ENCODE assay signal across 17 cellular contexts in the genomic region with DNA sequence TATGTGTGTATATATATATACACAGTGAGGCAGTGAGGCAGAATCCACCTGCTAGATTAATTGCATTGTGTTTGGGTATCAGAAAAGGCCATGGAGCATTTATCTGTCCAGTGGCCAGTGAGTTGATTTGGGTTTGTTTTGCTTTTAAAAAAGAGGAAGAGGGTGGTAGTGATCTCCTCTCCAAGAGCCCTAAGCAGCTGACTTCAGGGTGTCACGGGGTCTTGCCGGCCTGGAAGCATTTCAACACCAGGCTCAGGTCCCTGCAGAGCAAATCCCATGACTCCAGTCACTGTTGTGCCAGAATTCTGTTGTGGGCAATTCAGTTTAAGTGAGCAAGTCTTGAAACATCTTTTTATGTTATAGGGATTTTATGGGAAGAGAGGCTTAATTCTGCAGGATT. TPM values are rescaled to one million over a fixed set of nuclear protein-coding genes. Genes with fewer than 3 reads are reported as not detected.
DNase-seq lines count a peak whose midpoint lies in the region; ATAC-seq, FAIRE-seq and TF ChIP-seq lines count a peak whose summit lies in the region.
"Had no signal": no experiment of that assay in that cellular context is flagged by ENCODE, and none has a peak within 500 bp of the region (broad histone marks: within the 10 kb centered on the region; RNA-seq: fewer than 3 reads in every experiment).

No MANE protein-coding gene starts in this region.

- no peak for TF ChIP-seq CTCF in right atrium auricular region (IDR thresholded peaks at IDR 0.05)
- TF ChIP-seq CTCF in choroid plexus epithelial cell (conservative IDR thresholded peaks at IDR 0.05; ENCODE audit: low read depth, low read length), result no peak
- no peak for TF ChIP-seq CTCF in transverse colon (IDR thresholded peaks at IDR 0.05)
- TF ChIP-seq CTCF in esophagus squamous epithelium (IDR thresholded peaks at IDR 0.05), result no peak

- H3K27ac ChIP-seq in right atrium auricular region, result no peak overlapping the region
- H3K27ac ChIP-seq in transverse colon, result no peak overlapping the region
- H3K27ac ChIP-seq in esophagus squamous epithelium, result no peak overlapping the region
- H3K27ac ChIP-seq: C4-2B, KMS-11 had no signal

- intact Hi-C loops in Right ventricle myocardium inferior (cut with DNase I), result no loop called here
- intact Hi-C loops in transverse colon (cut with DNase I; ENCODE audit: low total_unique reads), result loop anchor here (2.0 kb wide), 1 partner anchor 19 kb away; no protein-coding TSS in a partner anchor
- intact Hi-C loops in esophagus squamous epithelium (cut with DNase I), result no loop called here

- DNase-seq in Right ventricle myocardium inferior (ENCODE audit: missing footprints) (no peak), right atrium auricular region (ENCODE audit: low spot score) (no peak), choroid plexus epithelial cell (ENCODE audit: low read depth) (peak; percentile 35), midbrain (lab: John Stamatoyannopoulos, UW) (peak; percentile 45), transverse colon (peak; percentile 26), esophagus squamous epithelium (lab: John Stamatoyannopoulos, UW) (no peak), T1000 (lab: John Stamatoyannopoulos, UW) (no peak), HTR-8/SVneo (ENCODE audit: insufficient read length, low spot score) (no peak)
- DNase-seq: DMS79 treated with DMSO at 0.1 percent for 48 hours; NCI-H1436 treated with DMSO at 0.1 percent for 48 hours; NCI-H446; stimulated activated CD4-positive, alpha-beta T cell treated with anti-CD3 and anti-CD28 coated beads, Interleukin-2, amount 100 ng/mL, for 48 hours; stimulated activated CD8-positive, alpha-beta memory T cell treated with anti-CD3 and anti-CD28 coated beads, Interleukin-4, amount 100 ng/mL, for 48 hours; SW 1271 had no signal

- no peaks in the 10 kb centered on the region for H3K27me3 ChIP-seq in right atrium auricular region
- no peaks in the 10 kb centered on the region for H3K27me3 ChIP-seq in transverse colon
- no peaks in the 10 kb centered on the region for H3K27me3 ChIP-seq in esophagus squamous epithelium

- in situ Hi-C loops in transverse colon (cut with MboI; ENCODE audit: low pct_ligation_motif_present in 1 of 4, low pct_unique_long_range_greater_than_20kb in 1 of 4, low sequenced_read_pairs in 3 of 4), result no loop called here

- H3K36me3 ChIP-seq in right atrium auricular region (no peaks in the 10 kb centered on the region), transverse colon (no peaks in the 10 kb centered on the region), esophagus squamous epithelium (no peaks in the 10 kb centered on the region)

- H3K4me1 ChIP-seq in right atrium auricular region (no peaks in the 10 kb centered on the region), transverse colon (peaks cover 0 to 17% (median 2%) of the 10 kb centered on the region in 4 donors), esophagus squamous epithelium (peaks cover 0 to 9% (median 0%) of the 10 kb centered on the region in 3 donors)

- TF ChIP-seq POLR2A in transverse colon (IDR thresholded peaks at IDR 0.05) (no peak), esophagus squamous epithelium (IDR thresholded peaks at IDR 0.05) (no peak)

- 67% methylated on average over 2 of the region's 2 CpGs; no CpG with 5 or more reads in 1 of the 2 donors for WGBS in transverse colon (ENCODE audit: low coverage in 1 of 2), 2 donors
- 31 to 47% methylated on average over 2 of the region's 2 CpGs for WGBS in esophagus squamous epithelium, 2 donors

- H3K9me3 ChIP-seq in right atrium auricular region, result no peaks in the 10 kb centered on the region
- no peaks in the 10 kb centered on the region for H3K9me3 ChIP-seq in transverse colon
- H3K9me3 ChIP-seq in esophagus squamous epithelium, result no peaks in the 10 kb centered on the region

- no peak for FAIRE-seq in HTR-8/SVneo (lab: Jason Lieb, UNC)

- no peak for TF ChIP-seq EP300 in transverse colon (IDR thresholded peaks at IDR 0.05; ENCODE audit: low read depth)

- H3K4me3 ChIP-seq in right atrium auricular region, result no peak overlapping the region
- no peak overlapping the region for H3K4me3 ChIP-seq in choroid plexus epithelial cell (ENCODE audit: low read depth, low read length)
- no peak overlapping the region for H3K4me3 ChIP-seq in transverse colon
- no peak overlapping the region for H3K4me3 ChIP-seq in esophagus squamous epithelium

- peak; percentile 66 for ATAC-seq in Right ventricle myocardium inferior
- ATAC-seq: WTC11 had no signal

RNA-seq across cellular contexts. Expression of a gene that starts 30.6 kb away (rescaled TPM):
- 234 TPM for total RNA-seq in Right ventricle myocardium inferior
- 100 to 1,000 TPM in 1 of 2 donors, 10 to 100 TPM in 1; 74.4 to 137 TPM for total RNA-seq in right atrium auricular region
- total RNA-seq in transverse colon, result 10 to 100 TPM in 3 of 4 donors, 1 to 10 TPM in 1; 8.0 to 36.5 (median 27.1) TPM
- total RNA-seq in esophagus squamous epithelium, result 100 to 1,000 TPM in 2 of 4 donors, 10 to 100 TPM in 2; 34.5 to 187 (median 107) TPM

RNA-seq across cellular contexts. Expression of a gene that starts 34.2 kb away (rescaled TPM):
- 21.6 TPM for total RNA-seq in Right ventricle myocardium inferior
- total RNA-seq in right atrium auricular region, result 10 to 100 TPM; 24.7 to 30.6 TPM
- 10 to 100 TPM; 27.6 to 47.0 (median 38.3) TPM for total RNA-seq in transverse colon
- total RNA-seq in esophagus squamous epithelium, result 10 to 100 TPM; 15.5 to 34.3 (median 29.1) TPM

Comparison
In these comparisons a context has a peak if more than half of its experiments do, and no peak if none do; other contexts are left out.
1. DNase-seq: peak in choroid plexus epithelial cell (single experiment), midbrain (single experiment) and transverse colon (single experiment); none in Right ventricle myocardium inferior (single experiment), right atrium auricular region (single experiment), esophagus squamous epithelium (single experiment), T1000 (single experiment) and HTR-8/SVneo (single experiment).